ENCODE assay signal across 8 cellular contexts in the genomic region with DNA sequence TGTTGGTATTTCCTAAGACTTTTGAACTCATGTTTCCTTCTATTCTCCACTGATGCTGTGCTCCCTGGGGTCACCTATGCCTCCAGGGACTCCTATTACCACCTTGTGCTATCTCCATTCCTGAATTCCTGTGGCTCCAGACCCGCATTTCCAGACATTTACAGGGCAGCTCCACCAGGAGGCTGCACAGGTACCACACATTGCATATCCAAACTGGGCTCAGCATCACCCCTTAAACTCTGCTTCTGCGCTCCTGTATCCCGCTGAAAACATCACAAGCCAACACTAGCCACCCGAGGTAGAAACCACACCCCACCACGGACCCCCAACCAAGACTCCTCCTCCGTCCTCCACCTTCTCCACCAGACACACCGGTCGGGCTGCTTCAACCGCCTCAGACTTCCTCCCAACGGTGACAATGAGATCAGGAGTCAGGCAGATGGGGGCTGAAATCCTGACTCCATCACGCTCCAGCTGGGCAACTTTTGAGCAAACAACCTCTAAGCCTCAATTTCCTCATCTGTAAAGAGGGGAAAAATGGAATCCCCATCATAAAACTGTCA. TPM values are rescaled to one million over a fixed set of nuclear protein-coding genes. Genes with fewer than 3 reads are reported as not detected.
DNase-seq lines count a peak whose midpoint lies in the region; ATAC-seq and TF ChIP-seq lines count a peak whose summit lies in the region.

No MANE protein-coding gene starts in this region.

- H3K9me3 ChIP-seq in psoas muscle: no peaks in the 10 kb centered on the region
- H3K9me3 ChIP-seq in effector memory CD4-positive, alpha-beta T cell (ENCODE audit: control insufficient read depth, low read length): no peaks in the 10 kb centered on the region

- H3K36me3 ChIP-seq in psoas muscle (ENCODE audit: insufficient read depth in 1 of 2, low read depth in 1 of 2): no peaks in the 10 kb centered on the region
- H3K36me3 ChIP-seq in effector memory CD4-positive, alpha-beta T cell (ENCODE audit: control insufficient read depth, insufficient read depth, low read length): no peaks in the 10 kb centered on the region

- H3K4me1 Mint-ChIP-seq in activated CD4-positive, alpha-beta T cell treated with anti-CD3 and anti-CD28 coated beads, Interleukin-2, amount 10 ng/mL, durations not matched to agents 7 days and 5 days: peaks cover 70% of the 10 kb centered on the region
- H3K4me1 Mint-ChIP-seq in effector memory CD8-positive, alpha-beta T cell (ENCODE audit: low read depth in 2 of 2): peaks cover 48 to 49% of the 10 kb centered on the region in 2 donors

- DNase-seq in activated CD4-positive, alpha-beta T cell treated with anti-CD3 and anti-CD28 coated beads, Interleukin-2, amount 10 ng/mL, durations not matched to agents 7 days and 5 days: no peak
- no peak for DNase-seq in activated CD4-positive, alpha-beta T cell treated with anti-CD3 and anti-CD28 coated beads for 1 hour
- DNase-seq in NCI-H82 (lab: John Stamatoyannopoulos, UW) (peak; percentile 75), psoas muscle (peak in 1 of 2 donors; percentile 41), foreskin fibroblast (no peak)
- no peak for DNase-seq in effector memory CD8-positive, alpha-beta T cell
- no peak for DNase-seq in effector memory CD4-positive, alpha-beta T cell
- DNase-seq in stimulated activated CD4-positive, alpha-beta T cell treated with anti-CD3 and anti-CD28 coated beads, Interleukin-4, amount 100 ng/mL, for 24 hours: no peak

- no peaks in the 10 kb centered on the region for H3K27me3 ChIP-seq in psoas muscle (ENCODE audit: insufficient read depth in 3 of 3, low read length in 2 of 3)
- H3K27me3 ChIP-seq in effector memory CD4-positive, alpha-beta T cell (replicated peaks; ENCODE audit: control insufficient read depth, insufficient read depth, low read length, poor library complexity, severe bottlenecking): no peaks in the 10 kb centered on the region

- ATAC-seq in effector memory CD8-positive, alpha-beta T cell (replicated peaks): no peak
- no peak for ATAC-seq in psoas muscle

- peaks cover 75% of the 10 kb centered on the region for H3K4me1 ChIP-seq in psoas muscle
- H3K4me1 ChIP-seq in effector memory CD4-positive, alpha-beta T cell (ENCODE audit: control insufficient read depth, insufficient read depth, low read length, poor library complexity, severe bottlenecking): peaks cover 44% of the 10 kb centered on the region

- H3K36me3 Mint-ChIP-seq in activated CD4-positive, alpha-beta T cell treated with anti-CD3 and anti-CD28 coated beads, Interleukin-2, amount 10 ng/mL, durations not matched to agents 7 days and 5 days (ENCODE audit: low read depth): peaks cover 23% of the 10 kb centered on the region
- H3K36me3 Mint-ChIP-seq in effector memory CD8-positive, alpha-beta T cell (ENCODE audit: insufficient read depth): peaks cover 9% of the 10 kb centered on the region

- POLR2A ChIA-PET in activated CD4-positive, alpha-beta T cell treated with anti-CD3 and anti-CD28 coated beads, Interleukin-2, amount 10 ng/mL, durations not matched to agents 7 days and 5 days (lab: Charles Lee): no interaction called here

- intact Hi-C loops in psoas muscle (cut with DNase I): no loop called here

- H3K27me3 Mint-ChIP-seq in activated CD4-positive, alpha-beta T cell treated with anti-CD3 and anti-CD28 coated beads, Interleukin-2, amount 10 ng/mL, durations not matched to agents 7 days and 5 days: no peaks in the 10 kb centered on the region
- H3K27me3 Mint-ChIP-seq in effector memory CD8-positive, alpha-beta T cell: no peaks in the 10 kb centered on the region

- H3K27ac ChIP-seq in psoas muscle: peak overlapping the region; percentile 53
- H3K27ac ChIP-seq in effector memory CD4-positive, alpha-beta T cell (ENCODE audit: insufficient read depth, low read length, poor library complexity, severe bottlenecking): no peak overlapping the region

- H3K4me3 Mint-ChIP-seq in activated CD4-positive, alpha-beta T cell treated with anti-CD3 and anti-CD28 coated beads, Interleukin-2, amount 10 ng/mL, durations not matched to agents 7 days and 5 days: peak overlapping the region; percentile 1
- H3K4me3 Mint-ChIP-seq in effector memory CD8-positive, alpha-beta T cell: peak overlapping the region in 1 of 2 donors; percentile 46

- H3K9me3 Mint-ChIP-seq in activated CD4-positive, alpha-beta T cell treated with anti-CD3 and anti-CD28 coated beads, Interleukin-2, amount 10 ng/mL, durations not matched to agents 7 days and 5 days: no peaks in the 10 kb centered on the region
- H3K9me3 Mint-ChIP-seq in effector memory CD8-positive, alpha-beta T cell: no peaks in the 10 kb centered on the region

- WGBS in psoas muscle, 3 donors: 73 to 82% (median 77%) methylated on average over 11 of the region's 11 CpGs

- CTCF ChIA-PET in activated CD4-positive, alpha-beta T cell treated with anti-CD3 and anti-CD28 coated beads, Interleukin-2, amount 10 ng/mL, durations not matched to agents 7 days and 5 days (lab: Charles Lee): interaction anchor here (1.2 to 10.4 kb wide), 4 partner anchors 7 to 18 kb away, joined by 4 to 128 read pairs (median 48); a partner anchor contains a TSS

- H3K4me3 ChIP-seq in psoas muscle (no peak overlapping the region), foreskin fibroblast (ENCODE audit: low read depth in 1 of 2, low read length in 2 of 2) (no peak overlapping the region)
- H3K4me3 ChIP-seq in effector memory CD4-positive, alpha-beta T cell (ENCODE audit: insufficient read depth, low read depth, low read length, poor library complexity, severe bottlenecking): no peak overlapping the region

- no peak for TF ChIP-seq CTCF in psoas muscle (IDR thresholded peaks at IDR 0.05)
- no peak for TF ChIP-seq CTCF in foreskin fibroblast (IDR thresholded peaks at IDR 0.05; ENCODE audit: low read depth, low read length)

- H3K27ac Mint-ChIP-seq in activated CD4-positive, alpha-beta T cell treated with anti-CD3 and anti-CD28 coated beads, Interleukin-2, amount 10 ng/mL, durations not matched to agents 7 days and 5 days: peak overlapping the region; percentile 82
- peak overlapping the region; percentile 55 to 97 for H3K27ac Mint-ChIP-seq in effector memory CD8-positive, alpha-beta T cell

RNA-seq across cellular contexts. Expression of a gene that starts 10.4 kb away (rescaled TPM):
- total RNA-seq in activated CD4-positive, alpha-beta T cell treated with anti-CD3 and anti-CD28 coated beads, Interleukin-2, amount 10 ng/mL, durations not matched to agents 7 days and 5 days: 100 to 1,000 TPM; 121 to 136 TPM
- total RNA-seq in psoas muscle: 100 to 1,000 TPM in 1 of 4 donors, 10 to 100 TPM in 3; 41.7 to 322 (median 77.6) TPM
- 10 to 100 TPM; 37.1 to 67.1 (median 52.2) TPM for polyA plus RNA-seq in psoas muscle
